ENCODE assay signal across 8 cellular contexts in genomic region chr20:44017905-44018683, GRCh38.
DNase-seq lines count a peak whose midpoint lies in the region; ATAC-seq and TF ChIP-seq lines count a peak whose summit lies in the region.

No MANE protein-coding gene starts in this region.

- H3K36me3 ChIP-seq in HEK293 (ENCODE audit: control insufficient read depth in 2 of 2, insufficient read depth in 1 of 2, low read length in 2 of 2) (no peaks in the 10 kb centered on the region), skeletal muscle satellite cell (ENCODE audit: insufficient read depth, low read length) (no peaks in the 10 kb centered on the region), OCI-LY7 (ENCODE audit: insufficient read depth, low read length) (no peaks in the 10 kb centered on the region)

- no peak overlapping the region for H3K27ac Mint-ChIP-seq in activated naive CD8-positive, alpha-beta T cell treated with anti-CD3 and anti-CD28 coated beads, Interleukin-2, amount 50 U/mL, for 24 hours
- H3K27ac Mint-ChIP-seq in stimulated activated naive B cell treated with anti-CD40 and anti-IgM and Interleukin-4, amounts not matched to agents 10 μg/mL and 1 μg/mL and 100 μg/mL, for 72 hours: no peak overlapping the region

- H3K9me3 ChIP-seq in HEK293 (ENCODE audit: control insufficient read depth, insufficient read depth, low read depth, low read length) (no peaks in the 10 kb centered on the region), skeletal muscle satellite cell (replicated peaks; ENCODE audit: low read length) (no peaks in the 10 kb centered on the region), OCI-LY7 (ENCODE audit: low read length) (no peaks in the 10 kb centered on the region)

- H3K27ac ChIP-seq in HEK293 (ENCODE audit: extremely low read depth, low read depth, low read length): peak overlapping the region; percentile 98
- H3K27ac ChIP-seq in OCI-LY7 (ENCODE audit: low read depth, low read length, poor library complexity, severe bottlenecking): no peak overlapping the region

- DNase-seq in NCI-H748 (lab: John Stamatoyannopoulos, UW; ENCODE audit: unreplicated experiment) (peak; percentile 98), fibroblast of mammary gland (ENCODE audit: low read depth) (peak; percentile 87), OCI-LY7 (ENCODE audit: low spot score) (no peak), GF-D8 (lab: John Stamatoyannopoulos, UW) (no peak)
- DNase-seq in activated naive CD8-positive, alpha-beta T cell treated with anti-CD3 and anti-CD28 coated beads, Interleukin-2, amount 50 U/mL, for 24 hours: no peak
- no peak for DNase-seq in stimulated activated naive B cell treated with anti-CD40 and anti-IgM and Interleukin-4, amounts not matched to agents 10 μg/mL and 1 μg/mL and 100 μg/mL, for 72 hours

- no peak for TF ChIP-seq CTCF in HEK293 (tag by site-specific recombination; IDR thresholded peaks at IDR 0.05)
- TF ChIP-seq CTCF in fibroblast of mammary gland (conservative IDR thresholded peaks at IDR 0.05; ENCODE audit: control insufficient read depth, insufficient read depth, low read depth, low read length): no peak
- no peak for TF ChIP-seq CTCF in OCI-LY7 (conservative IDR thresholded peaks at IDR 0.05; ENCODE audit: low read length)

- no peak overlapping the region for H3K4me3 Mint-ChIP-seq in activated naive CD8-positive, alpha-beta T cell treated with anti-CD3 and anti-CD28 coated beads, Interleukin-2, amount 50 U/mL, for 24 hours
- no peak overlapping the region for H3K4me3 Mint-ChIP-seq in stimulated activated naive B cell treated with anti-CD40 and anti-IgM and Interleukin-4, amounts not matched to agents 10 μg/mL and 1 μg/mL and 100 μg/mL, for 72 hours

- H3K9me2 ChIP-seq in OCI-LY7 (ENCODE audit: insufficient read depth, low read length): no peaks in the 10 kb centered on the region

- peaks cover 27% of the 10 kb centered on the region for H3K4me1 Mint-ChIP-seq in activated naive CD8-positive, alpha-beta T cell treated with anti-CD3 and anti-CD28 coated beads, Interleukin-2, amount 50 U/mL, for 24 hours
- peaks cover 0 to 5% of the 10 kb centered on the region in 2 donors for H3K4me1 Mint-ChIP-seq in stimulated activated naive B cell treated with anti-CD40 and anti-IgM and Interleukin-4, amounts not matched to agents 10 μg/mL and 1 μg/mL and 100 μg/mL, for 72 hours

- intact Hi-C loops in OCI-LY7 (cut with micrococcal nuclease; ENCODE audit: unreplicated experiment): no loop called here

- peak overlapping the region; percentile 32 for H3K9ac ChIP-seq in skeletal muscle satellite cell (ENCODE audit: low read depth, low read length)

- H3K9me3 Mint-ChIP-seq in activated naive CD8-positive, alpha-beta T cell treated with anti-CD3 and anti-CD28 coated beads, Interleukin-2, amount 50 U/mL, for 24 hours: no peaks in the 10 kb centered on the region
- no peaks in the 10 kb centered on the region for H3K9me3 Mint-ChIP-seq in stimulated activated naive B cell treated with anti-CD40 and anti-IgM and Interleukin-4, amounts not matched to agents 10 μg/mL and 1 μg/mL and 100 μg/mL, for 72 hours

- no peaks in the 10 kb centered on the region for H4K20me1 ChIP-seq in OCI-LY7 (ENCODE audit: insufficient read depth, low read length)

- no peaks in the 10 kb centered on the region for H3K36me3 Mint-ChIP-seq in activated naive CD8-positive, alpha-beta T cell treated with anti-CD3 and anti-CD28 coated beads, Interleukin-2, amount 50 U/mL, for 24 hours (ENCODE audit: low read depth)
- H3K36me3 Mint-ChIP-seq in stimulated activated naive B cell treated with anti-CD40 and anti-IgM and Interleukin-4, amounts not matched to agents 10 μg/mL and 1 μg/mL and 100 μg/mL, for 72 hours: no peaks in the 10 kb centered on the region

- H3K27me3 Mint-ChIP-seq in activated naive CD8-positive, alpha-beta T cell treated with anti-CD3 and anti-CD28 coated beads, Interleukin-2, amount 50 U/mL, for 24 hours: peaks cover 16% of the 10 kb centered on the region
- peaks cover 21 to 48% of the 10 kb centered on the region in 2 donors for H3K27me3 Mint-ChIP-seq in stimulated activated naive B cell treated with anti-CD40 and anti-IgM and Interleukin-4, amounts not matched to agents 10 μg/mL and 1 μg/mL and 100 μg/mL, for 72 hours

- H3K4me1 ChIP-seq in HEK293 (ENCODE audit: control insufficient read depth, insufficient read depth, low read length) (peaks cover 40% of the 10 kb centered on the region), skeletal muscle satellite cell (ENCODE audit: control insufficient read depth, insufficient read depth, low read length) (peaks cover 14% of the 10 kb centered on the region), OCI-LY7 (ENCODE audit: insufficient read depth, low read length, poor library complexity, severe bottlenecking) (no peaks in the 10 kb centered on the region)

- H3K4me3 ChIP-seq in HEK293 (ENCODE audit: low read depth, low read length) (no peak overlapping the region), fibroblast of mammary gland (ENCODE audit: control insufficient read depth, low read depth, low read length) (no peak overlapping the region), skeletal muscle satellite cell (ENCODE audit: low read length) (peak overlapping the region; percentile 50), OCI-LY7 (ENCODE audit: low read depth, low read length, poor library complexity, severe bottlenecking) (no peak overlapping the region)

- no TSS peak for BruUV-seq in OCI-LY7 (replicated peaks; lab: Mats Ljungman, UMichigan)

- H3K4me2 ChIP-seq in skeletal muscle satellite cell (ENCODE audit: low read length) (peak overlapping the region; percentile 61), OCI-LY7 (ENCODE audit: low read length) (no peak overlapping the region)

- ATAC-seq in activated naive CD8-positive, alpha-beta T cell treated with anti-CD3 and anti-CD28 coated beads, Interleukin-2, amount 50 U/mL, for 24 hours: no peak
- no peak for ATAC-seq in stimulated activated naive B cell treated with anti-CD40 and anti-IgM and Interleukin-4, amounts not matched to agents 10 μg/mL and 1 μg/mL and 100 μg/mL, for 72 hours (replicated peaks)

- H2AFZ ChIP-seq in OCI-LY7 (ENCODE audit: low read length): no peak overlapping the region

- H3K79me2 ChIP-seq in OCI-LY7 (ENCODE audit: insufficient read depth, low read depth, low read length): no peaks in the 10 kb centered on the region

- POLR2A ChIA-PET in HEK293 (lab: Yijun Ruan, JAX): interaction anchor here (0.6 kb wide), 1 partner anchor 910 kb away, joined by 6 read pairs; no protein-coding TSS in a partner anchor
- POLR2A ChIA-PET in OCI-LY7 (lab: Charles Lee): no interaction called here

- H3K27me3 ChIP-seq in skeletal muscle satellite cell (ENCODE audit: control insufficient read depth, insufficient read depth, low read length): peaks cover 48% of the 10 kb centered on the region

- CTCF ChIA-PET in HEK293 (lab: Yijun Ruan, JAX): interaction anchor here (0.5 to 1.2 kb wide), 6 partner anchors 62 to 293 kb away, joined by 3 to 4 read pairs (median 3); partner anchors contain the start of gene FITM2
- CTCF ChIA-PET in OCI-LY7 (lab: Charles Lee; ENCODE audit: unreplicated experiment): no interaction called here

TF ChIP-seq in HEK293, 187 proteins besides CTCF, POLR2A, EP300 and RAD21 (continues in another document):
- TF ChIP-seq, protein P1, sequence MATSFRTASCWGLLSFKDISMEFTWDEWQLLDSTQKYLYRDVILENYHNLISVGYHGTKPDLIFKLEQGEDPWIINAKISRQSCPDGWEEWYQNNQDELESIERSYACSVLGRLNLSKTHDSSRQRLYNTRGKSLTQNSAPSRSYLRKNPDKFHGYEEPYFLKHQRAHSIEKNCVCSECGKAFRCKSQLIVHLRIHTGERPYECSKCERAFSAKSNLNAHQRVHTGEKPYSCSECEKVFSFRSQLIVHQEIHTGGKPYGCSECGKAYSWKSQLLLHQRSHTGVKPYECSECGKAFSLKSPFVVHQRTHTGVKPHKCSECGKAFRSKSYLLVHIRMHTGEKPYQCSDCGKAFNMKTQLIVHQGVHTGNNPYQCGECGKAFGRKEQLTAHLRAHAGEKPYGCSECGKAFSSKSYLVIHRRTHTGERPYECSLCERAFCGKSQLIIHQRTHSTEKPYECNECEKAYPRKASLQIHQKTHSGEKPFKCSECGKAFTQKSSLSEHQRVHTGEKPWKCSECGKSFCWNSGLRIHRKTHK (tag by site-specific recombination; IDR thresholded peaks at IDR 0.05): no peak
- TF ChIP-seq ZFP69B (tag by site-specific recombination; IDR thresholded peaks at IDR 0.05) (no peak; the same call in none of the 2 replicates), WT1 (tag by site-specific recombination; IDR thresholded peaks at IDR 0.05) (peak; percentile 99), HOXA7 (CRISPR knock-in tag; IDR thresholded peaks at IDR 0.05; ENCODE audit: borderline replicate concordance) (no peak), ZNF624 (tag by site-specific recombination; IDR thresholded peaks at IDR 0.05) (no peak), ZFHX2 (tag by site-specific recombination; conservative IDR thresholded peaks at IDR 0.05) (no peak), ZNF18 (tag by site-specific recombination; IDR thresholded peaks at IDR 0.05) (peak; percentile 98), KLF10 (tag by site-specific recombination; IDR thresholded peaks at IDR 0.05) (peak; percentile 89), ZNF391 (tag by site-specific recombination; IDR thresholded peaks at IDR 0.05; ENCODE audit: borderline replicate concordance, low read depth) (peak; percentile 84), ZNF549 (tag by site-specific recombination; IDR thresholded peaks at IDR 0.05) (no peak), ZNF571 (tag by site-specific recombination; IDR thresholded peaks at IDR 0.05) (no peak), OVOL3 (tag by site-specific recombination; IDR thresholded peaks at IDR 0.05) (peak; percentile 76), SP2 (tag by site-specific recombination; IDR thresholded peaks at IDR 0.05) (0 out of 2 replicates have a peak, but pooled peaks have one; percentile 25), ZNF510 (tag by site-specific recombination; IDR thresholded peaks at IDR 0.05; ENCODE audit: insufficient replicate concordance) (no peak), ZNF664 (tag by site-specific recombination; IDR thresholded peaks at IDR 0.05) (0 out of 2 replicates have a peak, but pooled peaks have one; percentile 10), ZNF223 (tag by site-specific recombination; IDR thresholded peaks at IDR 0.05) (no peak), ZNF175 (tag by site-specific recombination; IDR thresholded peaks at IDR 0.05) (no peak)

Comparison
In these comparisons a context has a peak if more than half of its experiments do, and no peak if none do; other contexts are left out.
1. DNase-seq: peak in NCI-H748 (single experiment) and fibroblast of mammary gland (single experiment); none in OCI-LY7 (single experiment), activated naive CD8-positive, alpha-beta T cell treated with anti-CD3 and anti-CD28 coated beads, Interleukin-2, amount 50 U/mL, for 24 hours (single experiment), stimulated activated naive B cell treated with anti-CD40 and anti-IgM and Interleukin-4, amounts not matched to agents 10 μg/mL and 1 μg/mL and 100 μg/mL, for 72 hours (single experiment) and GF-D8 (single experiment).